In genomic region chr10:18400201-18400910, GRCh38 we compare ENCODE assay signal across 8 cellular contexts.
DNase-seq lines count a peak whose midpoint lies in the region; ATAC-seq and TF ChIP-seq lines count a peak whose summit lies in the region.

No MANE protein-coding gene starts in this region.

- H3K9me3 ChIP-seq in ascending aorta: no peaks in the 10 kb centered on the region
- no peaks in the 10 kb centered on the region for H3K9me3 ChIP-seq in esophagus squamous epithelium

- H3K27me3 ChIP-seq in ascending aorta (no peaks in the 10 kb centered on the region), esophagus squamous epithelium (no peaks in the 10 kb centered on the region)

- H3K27ac ChIP-seq in ascending aorta: no peak overlapping the region
- no peak overlapping the region for H3K27ac ChIP-seq in esophagus squamous epithelium

- intact Hi-C loops in ascending aorta (cut with DNase I) (no loop called here), esophagus squamous epithelium (cut with DNase I) (no loop called here), lower leg skin (cut with DNase I; ENCODE audit: low total_unique reads) (no loop called here)

- TF ChIP-seq POLR2A in esophagus squamous epithelium (IDR thresholded peaks at IDR 0.05): no peak
- TF ChIP-seq POLR2A in lower leg skin (IDR thresholded peaks at IDR 0.05): no peak

- H3K36me3 ChIP-seq in ascending aorta (no peaks in the 10 kb centered on the region), esophagus squamous epithelium (no peaks in the 10 kb centered on the region)

- WGBS in esophagus squamous epithelium, 2 donors: 10 to 13% methylated on average over 18 of the region's 18 CpGs
- WGBS in lower leg skin, 2 donors: 5 to 6% methylated on average over 18 of the region's 18 CpGs

- no peaks in the 10 kb centered on the region for H3K4me1 ChIP-seq in ascending aorta
- peaks cover 0 to 14% (median 4%) of the 10 kb centered on the region in 3 donors for H3K4me1 ChIP-seq in esophagus squamous epithelium

- peak overlapping the region; percentile 41 to 56 for H3K4me3 ChIP-seq in ascending aorta
- H3K4me3 ChIP-seq in esophagus squamous epithelium: peak overlapping the region in 1 of 4 donors; percentile 16
- H3K4me3 ChIP-seq in lower leg skin (ENCODE audit: low read depth, poor library complexity, severe bottlenecking): no peak overlapping the region

- DNase-seq in Ammon's horn (ENCODE audit: low spot score) (peak; percentile 48), LoVo (ENCODE audit: low spot score) (peak; percentile 70), ascending aorta (ENCODE audit: low spot score in 2 of 2) (no peak), midbrain (lab: John Stamatoyannopoulos, UW) (peak; percentile 9), esophagus squamous epithelium (lab: John Stamatoyannopoulos, UW) (no peak), lower leg skin (ENCODE audit: low spot score in 2 of 2) (no peak), NCI-H1930 (lab: John Stamatoyannopoulos, UW) (no peak)

- TF ChIP-seq CTCF in ascending aorta (IDR thresholded peaks at IDR 0.05) (no peak), esophagus squamous epithelium (IDR thresholded peaks at IDR 0.05) (no peak), lower leg skin (IDR thresholded peaks at IDR 0.05) (no peak)

- ATAC-seq in GM19025 (IDR thresholded peaks at IDR 0.05; ENCODE audit: low read depth, unreplicated experiment): peak; percentile 50

Comparison
In these comparisons a context has a peak if more than half of its experiments do, and no peak if none do; other contexts are left out.
1. DNase-seq: peak in Ammon's horn (single experiment), LoVo (single experiment) and midbrain (single experiment); none in ascending aorta (0 of 2), esophagus squamous epithelium (single experiment), lower leg skin (0 of 2) and NCI-H1930 (0 of 2).